6 cellular contexts compared by ENCODE assay signal in genomic region chr6:8203337-8203736, GRCh38.
"Had no signal": no experiment of that assay in that cellular context is flagged by ENCODE, and none has a peak within 500 bp of the region (broad histone marks: within the 10 kb centered on the region; RNA-seq: fewer than 3 reads in every experiment).

No MANE protein-coding gene starts in this region.

- DNase-seq: GM23248, H9, HCEC 1CT, IMR-90, KG1 had no signal

- H3K4me3 ChIP-seq: GM23248, K562 had no signal

- H3K9ac ChIP-seq: GM23248 had no signal

- H2AFZ ChIP-seq: GM23248 had no signal

- H3K27ac ChIP-seq: GM23248 had no signal
